ENCODE assay signal across 17 cellular contexts in genomic region chr3:144482876-144483275, GRCh38.
A peak's percentile ranks its signal among the peaks of the same experiment; 100 is the strongest.
DNase-seq lines count a peak whose midpoint lies in the region; ATAC-seq and TF ChIP-seq lines count a peak whose summit lies in the region.
"Had no signal": no experiment of that assay in that cellular context is flagged by ENCODE, and none has a peak within 500 bp of the region (broad histone marks: within the 10 kb centered on the region; RNA-seq: fewer than 3 reads in every experiment).

No MANE protein-coding gene starts in this region.

- DNase-seq in GM12865 (ENCODE audit: low read depth) (peak; percentile 25), Karpas-422 (no peak), PC-3 (no peak), DMS79 (lab: John Stamatoyannopoulos, UW) (no peak)
- DNase-seq: DMS 273 treated with DMSO at 0.1 percent for 48 hours; Kasumi-1; NCI-H1930; NCI-H2171 treated with DMSO at 0.1 percent for 48 hours; NCI-H524 treated with DMSO at 0.1 percent for 48 hours; NK-92 treated with Interleukin-12 subunit alpha and Interleukin-12 subunit beta, amount 100 ng/mL, for 24 hours; T-helper 9 cell had no signal

- H3K4me3 ChIP-seq in GM12865 (ENCODE audit: low read depth, low read length) (no peak overlapping the region), Karpas-422 (ENCODE audit: low read length) (no peak overlapping the region), PC-3 (ENCODE audit: low read length) (no peak overlapping the region)
- H3K4me3 ChIP-seq: BLaER1 treated with 17β-estradiol and CSF1 and Interleukin-3, amounts not matched to agents 10 nM and 100 nM; SJSA1 had no signal

- H3K9me2 ChIP-seq in Karpas-422 (replicated peaks; ENCODE audit: insufficient read depth, low read length) (no peaks in the 10 kb centered on the region), PC-3 (replicated peaks; ENCODE audit: low read length) (no peaks in the 10 kb centered on the region)

- CTCF ChIA-PET in PC-3 (lab: Charles Lee), result no interaction called here

- no peak overlapping the region for H2AFZ ChIP-seq in Karpas-422 (ENCODE audit: low read length)
- H2AFZ ChIP-seq in PC-3 (ENCODE audit: low read length), result no peak overlapping the region

- POLR2A ChIA-PET in PC-3 (lab: Charles Lee; ENCODE audit: unreplicated experiment), result no interaction called here

- BruUV-seq in PC-3 (replicated peaks; lab: Mats Ljungman, UMichigan), result no TSS peak

- intact Hi-C loops in PC-3 (cut with micrococcal nuclease), result loop anchor here (10.0 kb wide), 1 partner anchor 282 kb away; no protein-coding TSS in a partner anchor

- H3K4me2 ChIP-seq in Karpas-422 (ENCODE audit: low read depth, low read length, poor library complexity, severe bottlenecking), result no peak overlapping the region
- H3K4me2 ChIP-seq in PC-3 (ENCODE audit: low read length), result no peak overlapping the region
- H3K4me2 ChIP-seq: BLaER1 treated with 17β-estradiol and CSF1 and Interleukin-3, amounts not matched to agents 10 nM and 100 nM had no signal

- H3K4me1 ChIP-seq in Karpas-422 (ENCODE audit: low read length), result no peaks in the 10 kb centered on the region
- H3K4me1 ChIP-seq in PC-3 (ENCODE audit: insufficient read depth, low read length), result no peaks in the 10 kb centered on the region
- H3K4me1 ChIP-seq: BLaER1 treated with 17β-estradiol and CSF1 and Interleukin-3, amounts not matched to agents 10 nM and 100 nM; SJSA1 had no signal

- H4K20me1 ChIP-seq in Karpas-422 (ENCODE audit: insufficient read depth, low read depth, low read length) (no peaks in the 10 kb centered on the region), PC-3 (ENCODE audit: low read length) (no peaks in the 10 kb centered on the region)
- H4K20me1 ChIP-seq: BLaER1 treated with 17β-estradiol and CSF1 and Interleukin-3, amounts not matched to agents 10 nM and 100 nM had no signal

- H3K36me3 ChIP-seq in Karpas-422 (ENCODE audit: insufficient read depth, low read length) (no peaks in the 10 kb centered on the region), PC-3 (ENCODE audit: low read depth, low read length) (no peaks in the 10 kb centered on the region)
- H3K36me3 ChIP-seq: BLaER1 treated with 17β-estradiol and CSF1 and Interleukin-3, amounts not matched to agents 10 nM and 100 nM; SJSA1 had no signal

- H3K9me3 ChIP-seq in Karpas-422 (ENCODE audit: low read length) (no peaks in the 10 kb centered on the region; the same call in 1 of the 2 replicates), PC-3 (ENCODE audit: low read length) (no peaks in the 10 kb centered on the region)
- H3K9me3 ChIP-seq: BLaER1 treated with 17β-estradiol and CSF1 and Interleukin-3, amounts not matched to agents 10 nM and 100 nM; SJSA1 had no signal

- H3K27me3 ChIP-seq in Karpas-422 (ENCODE audit: low read length) (no peaks in the 10 kb centered on the region), PC-3 (ENCODE audit: low read length) (no peaks in the 10 kb centered on the region)
- H3K27me3 ChIP-seq: BLaER1 treated with 17β-estradiol and CSF1 and Interleukin-3, amounts not matched to agents 10 nM and 100 nM; SJSA1 had no signal

- peak; percentile 85 for ATAC-seq in GM19324 (IDR thresholded peaks at IDR 0.05; ENCODE audit: low FRiP score, unreplicated experiment)
- ATAC-seq in HG02610 (IDR thresholded peaks at IDR 0.05; ENCODE audit: unreplicated experiment), result peak; percentile 57
- ATAC-seq in HG03565 (IDR thresholded peaks at IDR 0.05; ENCODE audit: unreplicated experiment), result peak; percentile 51
- no peak for ATAC-seq in HG02642 (IDR thresholded peaks at IDR 0.05; ENCODE audit: poor library complexity, unreplicated experiment)
- ATAC-seq in PC-3, result no peak

- H3K27ac ChIP-seq in Karpas-422 (ENCODE audit: low read length) (no peak overlapping the region), PC-3 (ENCODE audit: low read length) (no peak overlapping the region)
- H3K27ac ChIP-seq: BLaER1 treated with 17β-estradiol and CSF1 and Interleukin-3, amounts not matched to agents 10 nM and 100 nM; SJSA1 had no signal

- H3K9ac ChIP-seq in Karpas-422 (ENCODE audit: low read length), result no peak overlapping the region
- H3K9ac ChIP-seq in PC-3 (ENCODE audit: low read length), result no peak overlapping the region
- H3K9ac ChIP-seq: BLaER1 treated with 17β-estradiol and CSF1 and Interleukin-3, amounts not matched to agents 10 nM and 100 nM had no signal

- no peaks in the 10 kb centered on the region for H3K79me2 ChIP-seq in Karpas-422 (ENCODE audit: low read length)
- no peaks in the 10 kb centered on the region for H3K79me2 ChIP-seq in PC-3 (ENCODE audit: low read length)

- H3F3A ChIP-seq in PC-3 (ENCODE audit: low read length, unreplicated experiment), result no peaks in the 10 kb centered on the region

- TF ChIP-seq CTCF in GM12865 (IDR thresholded peaks at IDR 0.05; ENCODE audit: insufficient read depth, low read depth, low read length, missing control alignments), result no peak
- TF ChIP-seq CTCF in PC-3 (conservative IDR thresholded peaks at IDR 0.05; ENCODE audit: low read depth, low read length), result no peak

Comparison
In these comparisons a context has a peak if more than half of its experiments do, and no peak if none do; other contexts are left out.
1. ATAC-seq: peak in GM19324 (single experiment), HG02610 (single experiment) and HG03565 (single experiment); none in HG02642 (single experiment) and PC-3 (single experiment).